19 cellular contexts compared by ENCODE assay signal in genomic region chr3:23594066-23594465, GRCh38.
DNase-seq lines count a peak whose midpoint lies in the region; ATAC-seq and TF ChIP-seq lines count a peak whose summit lies in the region.
"Had no signal": no experiment of that assay in that cellular context is flagged by ENCODE, and none has a peak within 500 bp of the region (broad histone marks: within the 10 kb centered on the region; RNA-seq: fewer than 3 reads in every experiment).

No MANE protein-coding gene starts in this region.

- no peak overlapping the region for H3K9ac ChIP-seq in Loucy (ENCODE audit: low read depth, low read length, poor library complexity, severe bottlenecking)

- ATAC-seq in left cardiac atrium: no peak
- ATAC-seq: CD8-positive, alpha-beta T cell; HepG2; K562; SK-N-SH treated with all-trans-retinoic acid at 6 μM for 48 hours had no signal

- H3K9me3 ChIP-seq in Loucy (ENCODE audit: insufficient read depth, low read depth, low read length): no peaks in the 10 kb centered on the region
- H3K9me3 ChIP-seq in esophagus squamous epithelium: no peaks in the 10 kb centered on the region
- H3K9me3 ChIP-seq: HAP-1, Peyer's patch had no signal

- TF ChIP-seq CTCF in Loucy (conservative IDR thresholded peaks at IDR 0.05; ENCODE audit: low read length) (no peak), fibroblast of villous mesenchyme (IDR thresholded peaks at IDR 0.05; ENCODE audit: insufficient read depth, low read depth, low read length) (no peak), esophagus squamous epithelium (IDR thresholded peaks at IDR 0.05) (no peak)

- H3K4me3 ChIP-seq in Loucy (ENCODE audit: low read length, poor library complexity, severe bottlenecking) (peak overlapping the region; percentile 2), fibroblast of villous mesenchyme (ENCODE audit: low read depth, low read length) (no peak overlapping the region), esophagus squamous epithelium (no peak overlapping the region)
- H3K4me3 ChIP-seq: HAP-1, K562, Peyer's patch had no signal

- 70% methylated on average over 4 of the region's 4 CpGs for WGBS in esophagus squamous epithelium, 2 donors

- no peak overlapping the region for H3K27ac ChIP-seq in esophagus squamous epithelium
- H3K27ac ChIP-seq: HL-60, Peyer's patch had no signal

- H3K9me2 ChIP-seq in Loucy (replicated peaks; ENCODE audit: low read depth, low read length): no peaks in the 10 kb centered on the region

- intact Hi-C loops in esophagus squamous epithelium (cut with DNase I) (no loop called here), left cardiac atrium (cut with DNase I) (no loop called here)

- no peaks in the 10 kb centered on the region for H3K79me2 ChIP-seq in Loucy (ENCODE audit: insufficient read depth, low read length)

- DNase-seq in astrocyte of the hippocampus (ENCODE audit: low read depth, low spot score) (peak; percentile 31), fibroblast of villous mesenchyme (ENCODE audit: low read depth) (peak; percentile 28), kidney glomerular epithelial cell (lab: John Stamatoyannopoulos, UW) (no peak), esophagus squamous epithelium (lab: John Stamatoyannopoulos, UW) (no peak), left cardiac atrium (no peak), GM19238 (ENCODE audit: insufficient read length, low spot score) (no peak)
- DNase-seq: CD8-positive, alpha-beta T cell; DMS153; NCI-H1092; NCI-H1436; NCI-H187 treated with DMSO at 0.1 percent for 48 hours; NCI-H510A; Peyer's patch had no signal

- H3K36me3 ChIP-seq in Loucy (ENCODE audit: insufficient read depth, low read length) (no peaks in the 10 kb centered on the region), esophagus squamous epithelium (no peaks in the 10 kb centered on the region)
- H3K36me3 ChIP-seq: HAP-1, Peyer's patch had no signal

- H3F3A ChIP-seq in Loucy (ENCODE audit: low read depth): no peaks in the 10 kb centered on the region

- peaks cover 27% of the 10 kb centered on the region for H3K4me1 ChIP-seq in Loucy (ENCODE audit: insufficient read depth, low read length, poor library complexity, severe bottlenecking)
- H3K4me1 ChIP-seq in esophagus squamous epithelium: no peaks in the 10 kb centered on the region
- H3K4me1 ChIP-seq: Peyer's patch had no signal

- H3K27me3 ChIP-seq in Loucy (ENCODE audit: insufficient read depth, low read length, poor library complexity, severe bottlenecking) (no peaks in the 10 kb centered on the region), esophagus squamous epithelium (no peaks in the 10 kb centered on the region)
- H3K27me3 ChIP-seq: Peyer's patch had no signal

- H4K20me1 ChIP-seq in Loucy (ENCODE audit: insufficient read depth, low read length, poor library complexity, severe bottlenecking): no peaks in the 10 kb centered on the region

- TF ChIP-seq POLR2A in esophagus squamous epithelium (IDR thresholded peaks at IDR 0.05): no peak

- H2AFZ ChIP-seq in Loucy (ENCODE audit: low read length): no peak overlapping the region

- peak overlapping the region; percentile 31 for H3K4me2 ChIP-seq in Loucy (ENCODE audit: low read depth, low read length, poor library complexity, severe bottlenecking)

Comparison
In these comparisons a context has a peak if more than half of its experiments do, and no peak if none do; other contexts are left out.
1. DNase-seq: peak in astrocyte of the hippocampus (single experiment) and fibroblast of villous mesenchyme (single experiment); none in kidney glomerular epithelial cell (single experiment), esophagus squamous epithelium (single experiment), left cardiac atrium (single experiment) and GM19238 (single experiment).